In genomic region chr18:80004600-80005342, GRCh38 we compare ENCODE assay signal across 27 cellular contexts.
"Had no signal": no experiment of that assay in that cellular context is flagged by ENCODE, and none has a peak within 500 bp of the region (broad histone marks: within the 10 kb centered on the region; RNA-seq: fewer than 3 reads in every experiment).

No MANE protein-coding gene starts in this region.

- H3K4me1 ChIP-seq: gastrocnemius medialis, lower lobe of right lung, neural progenitor cell, parathyroid adenoma, psoas muscle, spleen, testis, tibial nerve, upper lobe of right lung, vagina had no signal

- H3K27me3 ChIP-seq: gastrocnemius medialis, neural progenitor cell, spleen, testis, tibial nerve, upper lobe of right lung, vagina had no signal

- FAIRE-seq: kidney had no signal

- H3K9ac ChIP-seq: neural progenitor cell, parathyroid adenoma had no signal

- H2AFZ ChIP-seq: neural progenitor cell, parathyroid adenoma had no signal

- ATAC-seq: esophagus mucosa; gastrocnemius medialis; left cardiac atrium; lower lobe of right lung; natural killer cell treated with Interleukin-12 subunit alpha and Interleukin-12 subunit beta and Interleukin-15 and Interleukin-18, amount 100 ng/mL, for 72 hours; psoas muscle; sciatic nerve; stimulated activated naive B cell treated with anti-CD40 and anti-IgM and Interleukin-4, amounts not matched to agents 10 μg/mL and 1 μg/mL and 100 μg/mL, for 72 hours; stimulated activated naive CD8-positive, alpha-beta T cell treated with anti-CD3 and anti-CD28 coated beads, Interleukin-15, amount 100 ng/mL, for 72 hours; upper lobe of right lung had no signal

- H3K4me2 ChIP-seq: neural progenitor cell had no signal

- DNase-seq: effector CD4-positive, alpha-beta T cell; gastrocnemius medialis; kidney; left cardiac atrium; left ventricle myocardium inferior; lower lobe of right lung; mesenchymal stem cell; midbrain; occipital lobe; psoas muscle; retina; spleen; stimulated activated CD4-positive, alpha-beta T cell treated with anti-CD3 and anti-CD28 coated beads, Interleukin-15, amount 100 ng/mL, for 24 hours; stimulated activated CD4-positive, alpha-beta T cell treated with anti-CD3 and anti-CD28 coated beads, Interleukin-1b, Interleukin-23, amount 100 ng/mL, for 48 hours; stimulated activated CD4-positive, alpha-beta T cell treated with anti-CD3 and anti-CD28 coated beads, Interleukin-4, amount 100 ng/mL, for 24 hours; stimulated activated naive B cell treated with anti-CD40 and anti-IgM and Interleukin-4, amounts not matched to agents 10 μg/mL and 1 μg/mL and 100 μg/mL, for 72 hours; stimulated activated naive CD8-positive, alpha-beta T cell treated with anti-CD3 and anti-CD28 coated beads, Interleukin-15, amount 100 ng/mL, for 72 hours; testis; upper lobe of right lung had no signal

- H3K36me3 ChIP-seq: gastrocnemius medialis, left ventricle myocardium inferior, lower lobe of right lung, neural progenitor cell, spleen, upper lobe of right lung, vagina had no signal

- H3K4me3 ChIP-seq: coronary artery, gastrocnemius medialis, left ventricle myocardium inferior, lower lobe of right lung, neural progenitor cell, psoas muscle, spleen, testis, tibial nerve, upper lobe of right lung, vagina had no signal

- H3K9me3 ChIP-seq: gastrocnemius medialis, testis, upper lobe of right lung had no signal

- H3K79me2 ChIP-seq: parathyroid adenoma had no signal

- H3K27ac ChIP-seq: coronary artery, gastrocnemius medialis, left ventricle myocardium inferior, lower lobe of right lung, neural progenitor cell, parathyroid adenoma, psoas muscle, spleen, testis, tibial nerve, upper lobe of right lung, vagina had no signal
